In the genomic region with DNA sequence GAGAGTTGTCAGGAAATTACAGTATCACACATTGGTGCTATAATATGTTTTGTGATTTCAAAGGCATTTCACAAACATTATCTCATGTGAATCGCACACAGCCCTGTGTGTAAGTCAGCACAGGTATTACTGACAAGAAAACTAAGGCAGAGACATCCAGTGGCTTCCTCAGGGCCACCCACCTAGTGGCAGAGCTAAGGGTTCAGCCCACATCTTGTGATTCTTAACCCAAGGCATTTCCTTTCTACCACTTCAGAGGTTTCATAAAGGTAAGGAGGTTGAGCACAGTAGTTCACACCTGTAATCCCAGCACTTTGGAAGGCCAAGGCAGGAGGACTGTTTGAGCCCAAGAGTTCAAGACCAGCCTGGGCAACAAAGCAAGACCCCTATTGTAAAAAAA, we compare ENCODE assay signal across 31 cellular contexts. TPM values are rescaled to one million over a fixed set of nuclear protein-coding genes. Genes with fewer than 3 reads are reported as not detected.
DNase-seq lines count a peak whose midpoint lies in the region; ATAC-seq, FAIRE-seq and TF ChIP-seq lines count a peak whose summit lies in the region.
"Had no signal": no experiment of that assay in that cellular context is flagged by ENCODE, and none has a peak within 500 bp of the region (broad histone marks: within the 10 kb centered on the region; RNA-seq: fewer than 3 reads in every experiment).

No MANE protein-coding gene starts in this region.

- FAIRE-seq in H54 (lab: Jason Lieb, UNC) = no peak
- FAIRE-seq: A204.1, GM12891 had no signal

- H4K20me1 ChIP-seq in DND-41 (ENCODE audit: insufficient read depth, low read length) = no peaks in the 10 kb centered on the region

- no peak for TF ChIP-seq POLR2A in H54 (IDR thresholded peaks at IDR 0.05; ENCODE audit: low read depth, low read length)

- no peak overlapping the region for H3K4me2 ChIP-seq in DND-41 (ENCODE audit: insufficient read depth, low read length)

- H3K4me3 ChIP-seq in DND-41 (ENCODE audit: low read depth in 1 of 2, low read length in 2 of 2) = no peak overlapping the region
- H3K4me3 ChIP-seq: adrenal gland, testis, uterus had no signal

- H3K4me3 Mint-ChIP-seq in activated CD4-positive, alpha-beta T cell treated with anti-CD3 and anti-CD28 coated beads, Interleukin-2, amount 10 ng/mL, durations not matched to agents 7 days and 5 days = no peak overlapping the region
- H3K4me3 Mint-ChIP-seq in T-helper 17 cell = no peak overlapping the region
- H3K4me3 Mint-ChIP-seq: brain; IgD-negative memory B cell; memory B cell; stimulated activated naive B cell treated with anti-CD40 and anti-IgM and Interleukin-4, amounts not matched to agents 10 μg/mL and 1 μg/mL and 100 μg/mL, for 72 hours; T-helper 2 cell treated with Interferon-gamma antibody and Interleukin-4, amounts not matched to agents 5 μg/mL and 100 μg/mL, for 36 hours had no signal

- H3K9ac ChIP-seq in DND-41 (ENCODE audit: low read depth, low read length) = no peak overlapping the region

- ATAC-seq in DND-41 (ENCODE audit: insufficient read depth, low read depth) (0 out of 3 replicates have a peak, but pooled peaks have one; percentile 29), T-helper 17 cell (peak; percentile 71), HG03095 (IDR thresholded peaks at IDR 0.05; ENCODE audit: unreplicated experiment) (no peak), GM18858 (IDR thresholded peaks at IDR 0.05; ENCODE audit: unreplicated experiment) (no peak)
- ATAC-seq: esophagus mucosa; foreskin keratinocyte; left colon; SK-N-SH treated with all-trans-retinoic acid at 6 μM for 48 hours; stimulated activated naive B cell treated with anti-CD40 and anti-IgM and Interleukin-4, amounts not matched to agents 10 μg/mL and 1 μg/mL and 100 μg/mL, for 72 hours had no signal

- H3K9me3 ChIP-seq in DND-41 (ENCODE audit: insufficient read depth, low read length, severe bottlenecking) (no peaks in the 10 kb centered on the region), T-helper 17 cell (ENCODE audit: control insufficient read depth, low read length, poor library complexity, severe bottlenecking) (no peaks in the 10 kb centered on the region)
- H3K9me3 ChIP-seq: adrenal gland, Caco-2, testis, uterus had no signal

- CTCF ChIA-PET in activated CD4-positive, alpha-beta T cell treated with anti-CD3 and anti-CD28 coated beads, Interleukin-2, amount 10 ng/mL, durations not matched to agents 7 days and 5 days (lab: Charles Lee) = no interaction called here

- no peaks in the 10 kb centered on the region for H3K27me3 Mint-ChIP-seq in activated CD4-positive, alpha-beta T cell treated with anti-CD3 and anti-CD28 coated beads, Interleukin-2, amount 10 ng/mL, durations not matched to agents 7 days and 5 days
- no peaks in the 10 kb centered on the region for H3K27me3 Mint-ChIP-seq in T-helper 17 cell
- H3K27me3 Mint-ChIP-seq: brain; IgD-negative memory B cell; memory B cell; stimulated activated naive B cell treated with anti-CD40 and anti-IgM and Interleukin-4, amounts not matched to agents 10 μg/mL and 1 μg/mL and 100 μg/mL, for 72 hours had no signal

- peaks cover 20% of the 10 kb centered on the region for H3K4me1 Mint-ChIP-seq in activated CD4-positive, alpha-beta T cell treated with anti-CD3 and anti-CD28 coated beads, Interleukin-2, amount 10 ng/mL, durations not matched to agents 7 days and 5 days
- H3K4me1 Mint-ChIP-seq in T-helper 17 cell = peaks cover 39% of the 10 kb centered on the region

- no peaks in the 10 kb centered on the region for H3K27me3 ChIP-seq in DND-41 (ENCODE audit: insufficient read depth, low read length, poor library complexity)
- H3K27me3 ChIP-seq: adrenal gland, foreskin keratinocyte, testis, uterus had no signal

- peak; percentile 54 for DNase-seq in activated CD4-positive, alpha-beta T cell treated with anti-CD3 and anti-CD28 coated beads, Interleukin-2, amount 10 ng/mL, durations not matched to agents 7 days and 5 days
- DNase-seq in activated CD4-positive, alpha-beta T cell treated with anti-CD3 and anti-CD28 coated beads for 4 hours = no peak
- DNase-seq in DND-41 (no peak), T-helper 17 cell (no peak), H54 (ENCODE audit: insufficient read length, low spot score) (no peak)
- peak; percentile 3 for DNase-seq in central memory CD4-positive, alpha-beta T cell
- DNase-seq: adrenal gland; Caco-2; DMS79; effector CD8-positive, alpha-beta T cell; foreskin keratinocyte; left colon; NCI-H2029 treated with DMSO at 0.1 percent for 48 hours; NCI-H446 treated with DMSO at 0.1 percent for 48 hours; nucleus accumbens; stimulated activated naive B cell treated with anti-CD40 and anti-IgM and Interleukin-4, amounts not matched to agents 10 μg/mL and 1 μg/mL and 100 μg/mL, for 72 hours; testis; uterus; WERI-Rb-1 had no signal

- H3K9me3 Mint-ChIP-seq in activated CD4-positive, alpha-beta T cell treated with anti-CD3 and anti-CD28 coated beads, Interleukin-2, amount 10 ng/mL, durations not matched to agents 7 days and 5 days = no peaks in the 10 kb centered on the region
- H3K9me3 Mint-ChIP-seq: T-helper 2 cell treated with Interferon-gamma antibody and Interleukin-4, amounts not matched to agents 5 μg/mL and 100 μg/mL, for 36 hours had no signal

- no peak for TF ChIP-seq CTCF in DND-41 (IDR thresholded peaks at IDR 0.05; ENCODE audit: borderline replicate concordance, extremely low read depth, low read length, poor library complexity, severe bottlenecking)

- H3K36me3 Mint-ChIP-seq in activated CD4-positive, alpha-beta T cell treated with anti-CD3 and anti-CD28 coated beads, Interleukin-2, amount 10 ng/mL, durations not matched to agents 7 days and 5 days (ENCODE audit: low read depth) = peaks cover 6% of the 10 kb centered on the region
- peaks cover 6% of the 10 kb centered on the region for H3K36me3 Mint-ChIP-seq in T-helper 17 cell (ENCODE audit: low read depth)

- no peaks in the 10 kb centered on the region for H3K79me2 ChIP-seq in DND-41 (ENCODE audit: insufficient read depth, low read length)

- POLR2A ChIA-PET in activated CD4-positive, alpha-beta T cell treated with anti-CD3 and anti-CD28 coated beads, Interleukin-2, amount 10 ng/mL, durations not matched to agents 7 days and 5 days (lab: Charles Lee) = no interaction called here

- no peak overlapping the region for H3K27ac Mint-ChIP-seq in activated CD4-positive, alpha-beta T cell treated with anti-CD3 and anti-CD28 coated beads, Interleukin-2, amount 10 ng/mL, durations not matched to agents 7 days and 5 days
- H3K27ac Mint-ChIP-seq in T-helper 17 cell = no peak overlapping the region
- H3K27ac Mint-ChIP-seq: brain; IgD-negative memory B cell; memory B cell; stimulated activated naive B cell treated with anti-CD40 and anti-IgM and Interleukin-4, amounts not matched to agents 10 μg/mL and 1 μg/mL and 100 μg/mL, for 72 hours; T-helper 2 cell treated with Interferon-gamma antibody and Interleukin-4, amounts not matched to agents 5 μg/mL and 100 μg/mL, for 36 hours had no signal

- no peaks in the 10 kb centered on the region for H3K4me1 ChIP-seq in DND-41 (ENCODE audit: insufficient read depth, low read length)
- H3K4me1 ChIP-seq: adrenal gland, Caco-2, testis, uterus had no signal

- no peaks in the 10 kb centered on the region for H3K36me3 ChIP-seq in DND-41 (ENCODE audit: insufficient read depth, low read length)
- H3K36me3 ChIP-seq: adrenal gland, uterus, WERI-Rb-1 had no signal

- no peak overlapping the region for H3K27ac ChIP-seq in DND-41 (ENCODE audit: low read length)
- H3K27ac ChIP-seq: adrenal gland, foreskin keratinocyte, testis, uterus, WERI-Rb-1 had no signal

- H2AFZ ChIP-seq in DND-41 (ENCODE audit: low read depth, low read length) = no peak overlapping the region

RNA-seq across cellular contexts. Expression of gene STX8, which starts 58.2 kb away (rescaled TPM):
- total RNA-seq in activated CD4-positive, alpha-beta T cell treated with anti-CD3 and anti-CD28 coated beads, Interleukin-2, amount 10 ng/mL, durations not matched to agents 7 days and 5 days = 10 to 100 TPM; 84.8 to 91.7 TPM
- 10 to 100 TPM; 66.8 to 68.8 TPM for total RNA-seq in T-helper 17 cell

RNA-seq across cellular contexts. Expression of gene CFAP52, which starts 59.0 kb away (rescaled TPM):
- total RNA-seq in activated CD4-positive, alpha-beta T cell treated with anti-CD3 and anti-CD28 coated beads, Interleukin-2, amount 10 ng/mL, durations not matched to agents 7 days and 5 days = not detected
- total RNA-seq in T-helper 17 cell = not detected
- total RNA-seq: Caco-2, esophagus mucosa, foreskin keratinocyte, left colon, M059J, skeletal muscle tissue had no signal

Comparison
In these comparisons a context has a peak if more than half of its experiments do, and no peak if none do; other contexts are left out.
1. DNase-seq: peak in activated CD4-positive, alpha-beta T cell treated with anti-CD3 and anti-CD28 coated beads, Interleukin-2, amount 10 ng/mL, durations not matched to agents 7 days and 5 days (single experiment) and central memory CD4-positive, alpha-beta T cell (single experiment); none in activated CD4-positive, alpha-beta T cell treated with anti-CD3 and anti-CD28 coated beads for 4 hours (0 of 2), DND-41 (single experiment), T-helper 17 cell (0 of 3) and H54 (single experiment).
2. ATAC-seq: peak in DND-41 (single experiment) and T-helper 17 cell (single experiment); none in HG03095 (single experiment) and GM18858 (single experiment).